ENCODE assay signal across 8 cellular contexts in genomic region chrX:86047174-86047991, GRCh38. TPM values are rescaled to one million over a fixed set of nuclear protein-coding genes. Genes with fewer than 3 reads are reported as not detected.
A peak's percentile ranks its signal among the peaks of the same experiment; 100 is the strongest.
DNase-seq lines count a peak whose midpoint lies in the region; ATAC-seq and TF ChIP-seq lines count a peak whose summit lies in the region.

Gene CHM (minus strand): TSS chrX:86047558. CDS start chrX:86047532, 26 bp downstream.

- no peaks in the 10 kb centered on the region for H3K36me3 Mint-ChIP-seq in natural killer cell

- no peak within 1 kb of the TSS for H3K27ac Mint-ChIP-seq in natural killer cell

- peak within 1 kb of the TSS; percentile 87 for H3K9ac ChIP-seq in HUES6 (ENCODE audit: low read length)

- intact Hi-C loops in natural killer cell (cut with micrococcal nuclease) = loop anchor here (2.0 kb wide), 1 partner anchor 33 kb away; no protein-coding TSS in a partner anchor
- intact Hi-C loops in stomach (cut with DNase I; ENCODE audit: low total_unique reads) = no loop called here

- DNase-seq in CD1c-positive myeloid dendritic cell (ENCODE audit: extremely low spot score) = peak; percentile 82
- peak; percentile 25 for DNase-seq in activated CD8-positive, alpha-beta memory T cell treated with anti-CD3 and anti-CD28 coated beads, Interleukin-2, amount 50 U/mL, for 24 hours (ENCODE audit: extremely low read depth)
- peak; percentile 69 for DNase-seq in fibroblast of gingiva (ENCODE audit: low read depth)
- DNase-seq in natural killer cell = peak; percentile 35
- peak; percentile 45 for DNase-seq in stomach
- DNase-seq in GDM1 (lab: John Stamatoyannopoulos, UW) = no peak

- peaks cover 2% of the 10 kb centered on the region; the same call in 1 of the 2 replicates for H3K4me1 ChIP-seq in HUES6 (ENCODE audit: control insufficient read depth, insufficient read depth, low read length)
- peaks cover 0 to 20% (median 5%) of the 10 kb centered on the region in 4 donors for H3K4me1 ChIP-seq in stomach

- H3K27me3 ChIP-seq in HUES6 (ENCODE audit: control insufficient read depth, insufficient read depth, low read length) (no peaks in the 10 kb centered on the region; the same call in 1 of the 2 replicates), stomach (peaks cover 0 to 5% (median 0%) of the 10 kb centered on the region in 3 donors)

- peak within 1 kb of the TSS; percentile 76 for H3K4me3 ChIP-seq in HUES6 (ENCODE audit: low read depth, low read length)
- H3K4me3 ChIP-seq in stomach = peak within 1 kb of the TSS; percentile 47 to 59 (median 52)

- no peaks in the 10 kb centered on the region for H3K9me3 ChIP-seq in HUES6 (ENCODE audit: control insufficient read depth, insufficient read depth, low read depth, low read length)
- peaks cover 0 to 4% (median 0%) of the 10 kb centered on the region in 4 donors for H3K9me3 ChIP-seq in stomach

- no peak for TF ChIP-seq POLR2A in stomach (IDR thresholded peaks at IDR 0.05)

- ATAC-seq in GM21390 (IDR thresholded peaks at IDR 0.05; ENCODE audit: unreplicated experiment) (peak; percentile 99), natural killer cell (peak; percentile 91 to 96 (median 95))

- H3K4me1 Mint-ChIP-seq in natural killer cell = peaks cover 4% of the 10 kb centered on the region in 2 donors

- TF ChIP-seq CTCF in natural killer cell (IDR thresholded peaks at IDR 0.05) (no peak), stomach (IDR thresholded peaks at IDR 0.05) (no peak)

- no peak for TF ChIP-seq EP300 in stomach (IDR thresholded peaks at IDR 0.05)

- H3K9me3 Mint-ChIP-seq in natural killer cell = no peaks in the 10 kb centered on the region

- H3K27ac ChIP-seq in HUES6 (ENCODE audit: low read depth, low read length) = peak within 1 kb of the TSS; percentile 8; the same call in 1 of the 2 replicates
- peak within 1 kb of the TSS; percentile 75 to 87 (median 81) for H3K27ac ChIP-seq in stomach

- H3K27me3 Mint-ChIP-seq in natural killer cell (ENCODE audit: low read depth in 2 of 2) = peaks cover 10 to 19% of the 10 kb centered on the region in 2 donors

- 0 to 32% (median 6%) methylated on average over 22 to 29 of the region's 29 CpGs for WGBS in stomach, 5 donors

- no peaks in the 10 kb centered on the region for H3K36me3 ChIP-seq in HUES6 (ENCODE audit: control insufficient read depth, insufficient read depth, low read length)
- no peaks in the 10 kb centered on the region for H3K36me3 ChIP-seq in stomach

- H3K4me3 Mint-ChIP-seq in natural killer cell = no peak within 1 kb of the TSS

RNA-seq across cellular contexts. Expression of gene CHM, which starts in this region (rescaled TPM):
- total RNA-seq in natural killer cell (10 to 100 TPM; 11.8 to 20.2 (median 16.5) TPM), stomach (10 to 100 TPM in 4 of 5 donors, under 1 TPM in 1; 0.58 to 31.0 (median 13.2) TPM)
- 1 to 10 TPM; 7.1 to 7.5 (median 7.2) TPM for polyA plus RNA-seq in stomach
